Comparison of ENCODE assay signal across 29 cellular contexts in genomic region chr15:66615846-66616245, GRCh38. TPM values are rescaled to one million over a fixed set of nuclear protein-coding genes. Genes with fewer than 3 reads are reported as not detected.
"Had no signal": no experiment of that assay in that cellular context is flagged by ENCODE, and none has a peak within 500 bp of the region (broad histone marks: within the 10 kb centered on the region; RNA-seq: fewer than 3 reads in every experiment).

No MANE protein-coding gene starts in this region.

- H3K27ac ChIP-seq: breast epithelium, colonic mucosa, thyroid gland had no signal

- H3K27me3 ChIP-seq: breast epithelium, colonic mucosa, thyroid gland had no signal

- ATAC-seq: activated CD4-positive, alpha-beta T cell treated with anti-CD3 and anti-CD28 coated beads for 36 hours; activated CD8-positive, alpha-beta memory T cell treated with anti-CD3 and anti-CD28 coated beads, Interleukin-2, amount 10 ng/mL, durations not matched to agents 7 days and 5 days; activated CD8-positive, alpha-beta T cell treated with anti-CD3 and anti-CD28 coated beads, Interleukin-2, amount 10 ng/mL, durations not matched to agents 7 days and 5 days; activated naive CD8-positive, alpha-beta T cell treated with anti-CD3 and anti-CD28 coated beads, Interleukin-2, amount 50 U/mL, for 24 hours; effector memory CD8-positive, alpha-beta T cell; gastroesophageal sphincter; left cardiac atrium; natural killer cell; sciatic nerve; stimulated activated memory B cell treated with anti-CD40 and anti-IgM and Interleukin-4, amounts not matched to agents 10 μg/mL and 1 μg/mL and 100 μg/mL, for 72 hours; stimulated activated naive CD8-positive, alpha-beta T cell treated with anti-CD3 and anti-CD28 coated beads, Interleukin-15, amount 100 ng/mL, for 72 hours had no signal

- H3K4me1 ChIP-seq: breast epithelium had no signal

- H3K9me3 ChIP-seq: breast epithelium, colonic mucosa, gastroesophageal sphincter, thyroid gland had no signal

- DNase-seq: activated CD4-positive, alpha-beta T cell treated with anti-CD3 and anti-CD28 coated beads for 36 hours; activated CD4-positive, CD25-positive, alpha-beta regulatory T cell; activated CD8-positive, alpha-beta memory T cell treated with anti-CD3 and anti-CD28 coated beads, Interleukin-2, amount 10 ng/mL, durations not matched to agents 7 days and 5 days; activated CD8-positive, alpha-beta T cell treated with anti-CD3 and anti-CD28 coated beads, Interleukin-2, amount 10 ng/mL, durations not matched to agents 7 days and 5 days; activated naive CD8-positive, alpha-beta T cell treated with anti-CD3 and anti-CD28 coated beads, Interleukin-2, amount 50 U/mL, for 24 hours; activated T-cell treated with anti-CD3 and anti-CD28 coated beads, Interleukin-2, amount 50 U/mL, for 48 hours; colonic mucosa; effector memory CD8-positive, alpha-beta T cell; hippocampal formation; left cardiac atrium; natural killer cell; small intestine; stimulated activated CD4-positive, alpha-beta T cell treated with anti-CD3 and anti-CD28 coated beads, Interleukin-1b, Interleukin-23, amount 100 ng/mL, for 48 hours; stimulated activated CD4-positive, alpha-beta T cell treated with anti-CD3 and anti-CD28 coated beads, Interleukin-4, amount 100 ng/mL, for 4 hours; stimulated activated CD8-positive, alpha-beta memory T cell treated with anti-CD3 and anti-CD28 coated beads, Interleukin-4, amount 100 ng/mL, for 48 hours; stimulated activated naive CD8-positive, alpha-beta T cell treated with anti-CD3 and anti-CD28 coated beads, Interleukin-15, amount 100 ng/mL, for 72 hours; T-helper 2 cell; thyroid gland had no signal

- H3K4me3 ChIP-seq: breast epithelium, colonic mucosa, gastroesophageal sphincter, thyroid gland had no signal

- FAIRE-seq: keratinocyte, small intestine had no signal

- H3K36me3 ChIP-seq: breast epithelium, colonic mucosa, gastroesophageal sphincter, thyroid gland had no signal

RNA-seq across cellular contexts. Expression of gene LCTL, which starts 50.0 kb away (rescaled TPM):
- total RNA-seq: activated CD4-positive, alpha-beta T cell treated with anti-CD3 and anti-CD28 coated beads for 36 hours; activated CD8-positive, alpha-beta memory T cell treated with anti-CD3 and anti-CD28 coated beads, Interleukin-2, amount 10 ng/mL, durations not matched to agents 7 days and 5 days; activated CD8-positive, alpha-beta T cell treated with anti-CD3 and anti-CD28 coated beads, Interleukin-2, amount 10 ng/mL, durations not matched to agents 7 days and 5 days; activated T-helper 2 cell treated with anti-CD3 and anti-CD28 coated beads, Interferon-gamma antibody, Interleukin-2, Interleukin-4, amounts not matched to agents 10 μg/mL and 5 μg/mL and 100 μg/mL, durations not matched to agents 14 hours and 24 hours and 36 hours; breast epithelium; colonic mucosa; gastroesophageal sphincter; left cardiac atrium; liver; mononuclear cell; natural killer cell; osteocyte; thyroid gland; ureter had no signal
- polyA plus RNA-seq: esophagus, small intestine had no signal
